1 cellular context compared by ENCODE assay signal in genomic region chr15:55290361-55291057, GRCh38.
TF ChIP-seq lines count a peak whose summit lies in the region.

No MANE protein-coding gene starts in this region.

TF ChIP-seq in HepG2, 621 proteins besides CTCF, POLR2A, EP300 and RAD21 (continued from another document and continues in another):
- TF ChIP-seq, protein P1, sequence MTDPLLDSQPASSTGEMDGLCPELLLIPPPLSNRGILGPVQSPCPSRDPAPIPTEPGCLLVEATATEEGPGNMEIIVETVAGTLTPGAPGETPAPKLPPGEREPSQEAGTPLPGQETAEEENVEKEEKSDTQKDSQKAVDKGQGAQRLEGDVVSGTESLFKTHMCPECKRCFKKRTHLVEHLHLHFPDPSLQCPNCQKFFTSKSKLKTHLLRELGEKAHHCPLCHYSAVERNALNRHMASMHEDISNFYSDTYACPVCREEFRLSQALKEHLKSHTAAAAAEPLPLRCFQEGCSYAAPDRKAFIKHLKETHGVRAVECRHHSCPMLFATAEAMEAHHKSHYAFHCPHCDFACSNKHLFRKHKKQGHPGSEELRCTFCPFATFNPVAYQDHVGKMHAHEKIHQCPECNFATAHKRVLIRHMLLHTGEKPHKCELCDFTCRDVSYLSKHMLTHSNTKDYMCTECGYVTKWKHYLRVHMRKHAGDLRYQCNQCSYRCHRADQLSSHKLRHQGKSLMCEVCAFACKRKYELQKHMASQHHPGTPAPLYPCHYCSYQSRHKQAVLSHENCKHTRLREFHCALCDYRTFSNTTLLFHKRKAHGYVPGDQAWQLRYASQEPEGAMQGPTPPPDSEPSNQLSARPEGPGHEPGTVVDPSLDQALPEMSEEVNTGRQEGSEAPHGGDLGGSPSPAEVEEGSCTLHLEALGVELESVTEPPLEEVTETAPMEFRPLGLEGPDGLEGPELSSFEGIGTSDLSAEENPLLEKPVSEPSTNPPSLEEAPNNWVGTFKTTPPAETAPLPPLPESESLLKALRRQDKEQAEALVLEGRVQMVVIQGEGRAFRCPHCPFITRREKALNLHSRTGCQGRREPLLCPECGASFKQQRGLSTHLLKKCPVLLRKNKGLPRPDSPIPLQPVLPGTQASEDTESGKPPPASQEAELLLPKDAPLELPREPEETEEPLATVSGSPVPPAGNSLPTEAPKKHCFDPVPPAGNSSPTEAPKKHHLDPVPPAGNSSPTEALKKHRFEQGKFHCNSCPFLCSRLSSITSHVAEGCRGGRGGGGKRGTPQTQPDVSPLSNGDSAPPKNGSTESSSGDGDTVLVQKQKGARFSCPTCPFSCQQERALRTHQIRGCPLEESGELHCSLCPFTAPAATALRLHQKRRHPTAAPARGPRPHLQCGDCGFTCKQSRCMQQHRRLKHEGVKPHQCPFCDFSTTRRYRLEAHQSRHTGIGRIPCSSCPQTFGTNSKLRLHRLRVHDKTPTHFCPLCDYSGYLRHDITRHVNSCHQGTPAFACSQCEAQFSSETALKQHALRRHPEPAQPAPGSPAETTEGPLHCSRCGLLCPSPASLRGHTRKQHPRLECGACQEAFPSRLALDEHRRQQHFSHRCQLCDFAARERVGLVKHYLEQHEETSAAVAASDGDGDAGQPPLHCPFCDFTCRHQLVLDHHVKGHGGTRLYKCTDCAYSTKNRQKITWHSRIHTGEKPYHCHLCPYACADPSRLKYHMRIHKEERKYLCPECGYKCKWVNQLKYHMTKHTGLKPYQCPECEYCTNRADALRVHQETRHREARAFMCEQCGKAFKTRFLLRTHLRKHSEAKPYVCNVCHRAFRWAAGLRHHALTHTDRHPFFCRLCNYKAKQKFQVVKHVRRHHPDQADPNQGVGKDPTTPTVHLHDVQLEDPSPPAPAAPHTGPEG (CRISPR knock-in tag; IDR thresholded peaks at IDR 0.05): no peak
- TF ChIP-seq KAT2B (IDR thresholded peaks at IDR 0.05; ENCODE audit: borderline replicate concordance, low read depth, low read length) (no peak), MNT (IDR thresholded peaks at IDR 0.05) (no peak), ZFP36L1 (CRISPR knock-in tag; IDR thresholded peaks at IDR 0.05) (no peak), PHF8 (CRISPR knock-in tag; IDR thresholded peaks at IDR 0.05) (no peak; the same call in 1 of the 2 replicates), ZSCAN31 (CRISPR knock-in tag; IDR thresholded peaks at IDR 0.05; ENCODE audit: low read depth) (no peak), NCOR1 (IDR thresholded peaks at IDR 0.05; ENCODE audit: borderline replicate concordance, low read length) (no peak; the same call in 1 of the 2 replicates), AHR (CRISPR knock-in tag; IDR thresholded peaks at IDR 0.05) (no peak), KDM4B (CRISPR knock-in tag; IDR thresholded peaks at IDR 0.05) (no peak), SAP130 (CRISPR knock-in tag; IDR thresholded peaks at IDR 0.05; ENCODE audit: low read depth) (no peak; the same call in 1 of the 2 replicates), MED8 (CRISPR knock-in tag; IDR thresholded peaks at IDR 0.05; ENCODE audit: insufficient replicate concordance) (no peak), IRF2 (CRISPR knock-in tag; IDR thresholded peaks at IDR 0.05) (no peak; the same call in 1 of the 2 replicates), ZNF574 (CRISPR knock-in tag; IDR thresholded peaks at IDR 0.05) (peak; percentile 9; the same call in 1 of the 2 replicates), MTA3 (CRISPR knock-in tag; IDR thresholded peaks at IDR 0.05) (no peak), KMT2B (CRISPR knock-in tag; IDR thresholded peaks at IDR 0.05) (no peak), MAF1 (CRISPR knock-in tag; IDR thresholded peaks at IDR 0.05; ENCODE audit: borderline replicate concordance) (no peak), ZNF780A (CRISPR knock-in tag; IDR thresholded peaks at IDR 0.05) (no peak), ZNF382 (CRISPR knock-in tag; IDR thresholded peaks at IDR 0.05; ENCODE audit: borderline replicate concordance) (no peak), TEAD3 (CRISPR knock-in tag; optimal IDR thresholded peaks at IDR 0.05; ENCODE audit: borderline replicate concordance) (peak; percentile 6), REL (CRISPR knock-in tag; conservative IDR thresholded peaks at IDR 0.05) (no peak), SALL2 (CRISPR knock-in tag; IDR thresholded peaks at IDR 0.05) (no peak), SP4 (CRISPR knock-in tag; IDR thresholded peaks at IDR 0.05) (no peak), DNMT3B (CRISPR knock-in tag; conservative IDR thresholded peaks at IDR 0.05) (no peak), ZNF350 (CRISPR knock-in tag; IDR thresholded peaks at IDR 0.05; ENCODE audit: borderline replicate concordance, low read depth) (0 out of 2 replicates have a peak, but pooled peaks have one; percentile 24), TRIM24 (CRISPR knock-in tag; IDR thresholded peaks at IDR 0.05) (no peak), ZFP1 (CRISPR knock-in tag; IDR thresholded peaks at IDR 0.05) (no peak), TSC22D2 (CRISPR knock-in tag; IDR thresholded peaks at IDR 0.05; ENCODE audit: borderline replicate concordance) (no peak), PHF5A (CRISPR knock-in tag; IDR thresholded peaks at IDR 0.05; ENCODE audit: low read depth, unreplicated experiment) (no peak), CEBPG (CRISPR knock-in tag; IDR thresholded peaks at IDR 0.05) (no peak), MYNN (CRISPR knock-in tag; IDR thresholded peaks at IDR 0.05; ENCODE audit: low read depth) (no peak; the same call in 1 of the 2 replicates), TOPORS (CRISPR knock-in tag; IDR thresholded peaks at IDR 0.05) (no peak), PHB2 (IDR thresholded peaks at IDR 0.05; ENCODE audit: partially characterized antibody) (no peak), DMAP1 (CRISPR knock-in tag; IDR thresholded peaks at IDR 0.05) (no peak), KDM6A (CRISPR knock-in tag; IDR thresholded peaks at IDR 0.05; ENCODE audit: low read depth) (no peak), SCMH1 (CRISPR knock-in tag; IDR thresholded peaks at IDR 0.05; ENCODE audit: borderline replicate concordance) (no peak), ZBED4 (CRISPR knock-in tag; IDR thresholded peaks at IDR 0.05; ENCODE audit: borderline replicate concordance) (0 out of 2 replicates have a peak, but pooled peaks have one; percentile 17), AFF4 (CRISPR knock-in tag; IDR thresholded peaks at IDR 0.05) (no peak), NBN (conservative IDR thresholded peaks at IDR 0.05) (no peak), HNF4G (IDR thresholded peaks at IDR 0.05; ENCODE audit: borderline replicate concordance, low read depth, low read length) (no peak), HNF4G (CRISPR knock-in tag; IDR thresholded peaks at IDR 0.05; ENCODE audit: borderline replicate concordance, low read depth) (no peak), ZSCAN29 (CRISPR knock-in tag; conservative IDR thresholded peaks at IDR 0.05) (no peak)
- TF ChIP-seq, protein P2, sequence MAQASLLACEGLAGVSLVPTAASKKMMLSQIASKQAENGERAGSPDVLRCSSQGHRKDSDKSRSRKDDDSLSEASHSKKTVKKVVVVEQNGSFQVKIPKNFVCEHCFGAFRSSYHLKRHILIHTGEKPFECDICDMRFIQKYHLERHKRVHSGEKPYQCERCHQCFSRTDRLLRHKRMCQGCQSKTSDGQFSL (CRISPR knock-in tag; IDR thresholded peaks at IDR 0.05): no peak
- TF ChIP-seq, protein P3, sequence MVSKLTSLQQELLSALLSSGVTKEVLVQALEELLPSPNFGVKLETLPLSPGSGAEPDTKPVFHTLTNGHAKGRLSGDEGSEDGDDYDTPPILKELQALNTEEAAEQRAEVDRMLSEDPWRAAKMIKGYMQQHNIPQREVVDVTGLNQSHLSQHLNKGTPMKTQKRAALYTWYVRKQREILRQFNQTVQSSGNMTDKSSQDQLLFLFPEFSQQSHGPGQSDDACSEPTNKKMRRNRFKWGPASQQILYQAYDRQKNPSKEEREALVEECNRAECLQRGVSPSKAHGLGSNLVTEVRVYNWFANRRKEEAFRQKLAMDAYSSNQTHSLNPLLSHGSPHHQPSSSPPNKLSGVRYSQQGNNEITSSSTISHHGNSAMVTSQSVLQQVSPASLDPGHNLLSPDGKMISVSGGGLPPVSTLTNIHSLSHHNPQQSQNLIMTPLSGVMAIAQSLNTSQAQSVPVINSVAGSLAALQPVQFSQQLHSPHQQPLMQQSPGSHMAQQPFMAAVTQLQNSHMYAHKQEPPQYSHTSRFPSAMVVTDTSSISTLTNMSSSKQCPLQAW (CRISPR knock-in tag; IDR thresholded peaks at IDR 0.05): no peak; the same call in 1 of the 2 replicates
